In genomic region chr5:140117523-140117922, GRCh38 we compare ENCODE assay signal across 28 cellular contexts. TPM values are rescaled to one million over a fixed set of nuclear protein-coding genes. Genes with fewer than 3 reads are reported as not detected.
DNase-seq lines count a peak whose midpoint lies in the region; ATAC-seq, FAIRE-seq and TF ChIP-seq lines count a peak whose summit lies in the region.
"Had no signal": no experiment of that assay in that cellular context is flagged by ENCODE, and none has a peak within 500 bp of the region (broad histone marks: within the 10 kb centered on the region; RNA-seq: fewer than 3 reads in every experiment).

No MANE protein-coding gene starts in this region.

- no peak overlapping the region for H3K4me2 ChIP-seq in HepG2 (ENCODE audit: low read depth, low read length)
- H3K4me2 ChIP-seq in parathyroid adenoma (ENCODE audit: low read length) = peak overlapping the region; percentile 3

- no peak overlapping the region for H3K27ac ChIP-seq in HepG2 (ENCODE audit: extremely low read length, insufficient read depth, low read length)
- H3K27ac ChIP-seq in right lobe of liver = no peak overlapping the region
- no peak overlapping the region for H3K27ac ChIP-seq in parathyroid adenoma
- no peak overlapping the region for H3K27ac ChIP-seq in uterus
- H3K27ac ChIP-seq: A549, left lung, ovary, right atrium auricular region had no signal

- no peak for DNase-seq in HepG2 (ENCODE audit: low spot score)
- DNase-seq in right lobe of liver = no peak
- peak; percentile 50 for DNase-seq in OCI-M1 (lab: John Stamatoyannopoulos, UW)
- DNase-seq in central memory CD8-positive, alpha-beta T cell (ENCODE audit: low spot score in 2 of 2) = no peak
- DNase-seq in activated CD8-positive, alpha-beta memory T cell treated with anti-CD3 and anti-CD28 coated beads, Interleukin-2, amount 10 ng/mL, durations not matched to agents 7 days and 5 days = no peak
- no peak for DNase-seq in uterus
- no peak for DNase-seq in activated effector memory CD4-positive, alpha-beta T cell treated with anti-CD3 and anti-CD28 coated beads, Interleukin-2, amount 50 U/mL, for 16 hours
- DNase-seq: activated CD4-positive, alpha-beta T cell treated with anti-CD3 and anti-CD28 coated beads, Interleukin-2, amount 50 U/mL, for 1 hour; activated naive CD8-positive, alpha-beta T cell treated with anti-CD3 and anti-CD28 coated beads, Interleukin-2, amount 10 ng/mL, durations not matched to agents 7 days and 5 days; AML-193; central memory CD4-positive, alpha-beta T cell; dermis blood vessel endothelial cell; gastrocnemius medialis; hypothalamus; KBM-7; left lung; NCI-H1436; NCI-H446 treated with DMSO at 0.1 percent for 48 hours; ovary; Right ventricle myocardium superior; stimulated activated CD4-positive, alpha-beta T cell treated with anti-CD3 and anti-CD28 coated beads, Interleukin-2, amount 100 ng/mL, for 24 hours; T1000; trophoblast cell had no signal

- TF ChIP-seq EP300 in HepG2 (IDR thresholded peaks at IDR 0.05; ENCODE audit: low read depth in 2 of 2, low read length in 2 of 2) (no peak), HepG2 (CRISPR knock-in tag; IDR thresholded peaks at IDR 0.05; ENCODE audit: borderline replicate concordance) (no peak)

- peak overlapping the region; percentile 91 for H3K4me3 Mint-ChIP-seq in central memory CD8-positive, alpha-beta T cell
- no peak overlapping the region for H3K4me3 Mint-ChIP-seq in activated CD8-positive, alpha-beta memory T cell treated with anti-CD3 and anti-CD28 coated beads, Interleukin-2, amount 10 ng/mL, durations not matched to agents 7 days and 5 days

- H3K27me3 ChIP-seq in HepG2 (ENCODE audit: control insufficient read depth in 1 of 2, insufficient read depth in 2 of 2, low read length in 2 of 2) (no peaks in the 10 kb centered on the region; a peak in 1 of 5 replicates), right lobe of liver (no peaks in the 10 kb centered on the region), parathyroid adenoma (ENCODE audit: control insufficient read depth, insufficient read depth, low read length) (no peaks in the 10 kb centered on the region), uterus (no peaks in the 10 kb centered on the region)
- H3K27me3 ChIP-seq: gastrocnemius medialis, ovary, right atrium auricular region had no signal

- no peaks in the 10 kb centered on the region for H3K27me3 Mint-ChIP-seq in central memory CD8-positive, alpha-beta T cell
- peaks cover 2% of the 10 kb centered on the region for H3K27me3 Mint-ChIP-seq in activated CD8-positive, alpha-beta memory T cell treated with anti-CD3 and anti-CD28 coated beads, Interleukin-2, amount 10 ng/mL, durations not matched to agents 7 days and 5 days
- H3K27me3 Mint-ChIP-seq: activated naive CD8-positive, alpha-beta T cell treated with anti-CD3 and anti-CD28 coated beads, Interleukin-2, amount 10 ng/mL, durations not matched to agents 7 days and 5 days had no signal

- H3K4me1 Mint-ChIP-seq in central memory CD8-positive, alpha-beta T cell = peaks cover 56% of the 10 kb centered on the region
- H3K4me1 Mint-ChIP-seq in activated CD8-positive, alpha-beta memory T cell treated with anti-CD3 and anti-CD28 coated beads, Interleukin-2, amount 10 ng/mL, durations not matched to agents 7 days and 5 days = peaks cover 47% of the 10 kb centered on the region

- H3K36me3 ChIP-seq in HepG2 (replicated peaks in 1 of 2; ENCODE audit: control insufficient read depth in 1 of 2, insufficient read depth in 2 of 2, low read length in 2 of 2) (no peaks in the 10 kb centered on the region), right lobe of liver (no peaks in the 10 kb centered on the region), parathyroid adenoma (ENCODE audit: control insufficient read depth, insufficient read depth, low read length) (no peaks in the 10 kb centered on the region), uterus (no peaks in the 10 kb centered on the region)
- H3K36me3 ChIP-seq: gastrocnemius medialis, left lung, ovary, right atrium auricular region had no signal

- TF ChIP-seq RAD21 in HepG2 (CRISPR knock-in tag; IDR thresholded peaks at IDR 0.05) = no peak

- no peak overlapping the region for H3K4me3 ChIP-seq in HepG2 (replicated peaks in 1 of 3; ENCODE audit: insufficient read depth in 1 of 3, low read depth in 2 of 3, low read length in 3 of 3)
- H3K4me3 ChIP-seq in right lobe of liver = no peak overlapping the region
- no peak overlapping the region for H3K4me3 ChIP-seq in parathyroid adenoma (ENCODE audit: low read depth, low read length)
- no peak overlapping the region for H3K4me3 ChIP-seq in uterus
- H3K4me3 ChIP-seq: A549, left lung, ovary, right atrium auricular region had no signal

- no peak overlapping the region for H2AFZ ChIP-seq in HepG2 (ENCODE audit: low read length)
- H2AFZ ChIP-seq in parathyroid adenoma = no peak overlapping the region

- 87% methylated on average over 3 of the region's 3 CpGs for WGBS in HepG2 (ENCODE audit: low lambda C conversion rate)
- WGBS in right lobe of liver (ENCODE audit: insufficient coverage, low coverage, low lambda C conversion rate, missing lambda C conversion rate) = 63% methylated on average over 3 of the region's 3 CpGs

- H4K20me1 ChIP-seq in HepG2 (ENCODE audit: insufficient read depth, low read length) = peaks cover 22% of the 10 kb centered on the region

- CTCF ChIA-PET in HepG2 (lab: Yijun Ruan, JAX; ENCODE audit: low intra/inter-chr PET ratio, low total read pairs) = no interaction called here
- CTCF ChIA-PET in activated CD8-positive, alpha-beta memory T cell treated with anti-CD3 and anti-CD28 coated beads, Interleukin-2, amount 10 ng/mL, durations not matched to agents 7 days and 5 days (lab: Charles Lee) = interaction anchor here (0.9 to 12.4 kb wide), 2 partner anchors 25 to 37 kb away, joined by 3 to 130 read pairs; no protein-coding TSS in a partner anchor

- H3K27ac Mint-ChIP-seq in central memory CD8-positive, alpha-beta T cell (ENCODE audit: low read depth) = no peak overlapping the region
- H3K27ac Mint-ChIP-seq in activated CD8-positive, alpha-beta memory T cell treated with anti-CD3 and anti-CD28 coated beads, Interleukin-2, amount 10 ng/mL, durations not matched to agents 7 days and 5 days = no peak overlapping the region
- H3K27ac Mint-ChIP-seq: activated naive CD8-positive, alpha-beta T cell treated with anti-CD3 and anti-CD28 coated beads, Interleukin-2, amount 10 ng/mL, durations not matched to agents 7 days and 5 days; activated T-helper 1 cell treated with anti-CD3 and anti-CD28 coated beads, Interleukin-12 subunit alpha, Interleukin-12 subunit beta, Interleukin-2, Interleukin-4 antibody, amounts not matched to agents 30 ng/mL and 10 ng/mL and 1 ng/mL, durations not matched to agents 14 hours and 24 hours and 36 hours had no signal

- no TSS peak for BruUV-seq in HepG2 (replicated peaks; lab: Mats Ljungman, UMichigan)

- H3K9ac ChIP-seq in HepG2 (ENCODE audit: insufficient read depth, low read depth, low read length) (no peak overlapping the region), parathyroid adenoma (no peak overlapping the region)

- intact Hi-C loops in HepG2 (cut with micrococcal nuclease; ENCODE audit: unreplicated experiment) = no loop called here
- intact Hi-C loops in right lobe of liver (cut with DNase I) = no loop called here
- intact Hi-C loops in uterus (cut with DNase I; ENCODE audit: low total_unique reads) = no loop called here

- H3K4me1 ChIP-seq in HepG2 (ENCODE audit: insufficient read depth, low read length) (peaks cover 40% of the 10 kb centered on the region), right lobe of liver (peaks cover 0 to 42% (median 12%) of the 10 kb centered on the region in 4 donors), parathyroid adenoma (peaks cover 35% of the 10 kb centered on the region), uterus (peaks cover 5 to 10% of the 10 kb centered on the region in 2 donors)

- H3K36me3 Mint-ChIP-seq in central memory CD8-positive, alpha-beta T cell (ENCODE audit: insufficient read depth) = peaks cover 8% of the 10 kb centered on the region
- peaks cover 7% of the 10 kb centered on the region for H3K36me3 Mint-ChIP-seq in activated CD8-positive, alpha-beta memory T cell treated with anti-CD3 and anti-CD28 coated beads, Interleukin-2, amount 10 ng/mL, durations not matched to agents 7 days and 5 days

- TF ChIP-seq POLR2A in HepG2 (IDR thresholded peaks at IDR 0.05; ENCODE audit: insufficient read depth in 1 of 2, low read depth in 2 of 2, low read length in 2 of 2) (no peak), right lobe of liver (IDR thresholded peaks at IDR 0.05) (no peak), uterus (IDR thresholded peaks at IDR 0.05) (no peak)

- no peaks in the 10 kb centered on the region for H3K9me3 Mint-ChIP-seq in central memory CD8-positive, alpha-beta T cell
- H3K9me3 Mint-ChIP-seq in activated CD8-positive, alpha-beta memory T cell treated with anti-CD3 and anti-CD28 coated beads, Interleukin-2, amount 10 ng/mL, durations not matched to agents 7 days and 5 days (ENCODE audit: low read depth) = no peaks in the 10 kb centered on the region
- H3K9me3 Mint-ChIP-seq: activated naive CD8-positive, alpha-beta T cell treated with anti-CD3 and anti-CD28 coated beads, Interleukin-2, amount 10 ng/mL, durations not matched to agents 7 days and 5 days; activated T-helper 1 cell treated with anti-CD3 and anti-CD28 coated beads, Interleukin-12 subunit alpha, Interleukin-12 subunit beta, Interleukin-2, Interleukin-4 antibody, amounts not matched to agents 30 ng/mL and 10 ng/mL and 1 ng/mL, durations not matched to agents 14 hours and 24 hours and 36 hours had no signal

- ATAC-seq in HepG2 = no peak
- no peak for ATAC-seq in right lobe of liver
- ATAC-seq in central memory CD8-positive, alpha-beta T cell (replicated peaks; ENCODE audit: extremely low read depth, poor library complexity, severe bottlenecking) = no peak
- ATAC-seq in activated CD8-positive, alpha-beta memory T cell treated with anti-CD3 and anti-CD28 coated beads, Interleukin-2, amount 10 ng/mL, durations not matched to agents 7 days and 5 days = no peak
- ATAC-seq: A549, gastrocnemius medialis, left lung had no signal

- no peaks in the 10 kb centered on the region for H3K9me3 ChIP-seq in HepG2 (ENCODE audit: low read length)
- H3K9me3 ChIP-seq in right lobe of liver = no peaks in the 10 kb centered on the region
- no peaks in the 10 kb centered on the region for H3K9me3 ChIP-seq in parathyroid adenoma (ENCODE audit: control insufficient read depth, low read length)
- H3K9me3 ChIP-seq in uterus = no peaks in the 10 kb centered on the region
- H3K9me3 ChIP-seq: A549, gastrocnemius medialis, left lung, ovary, right atrium auricular region had no signal

- in situ Hi-C loops in HepG2 (cut with HindIII; ENCODE audit: extremely low pct_ligation_motif_present, low pct_unique_long_range_greater_than_20kb) = no loop called here

- H3K79me2 ChIP-seq in HepG2 (ENCODE audit: insufficient read depth, low read length) (peaks cover 58% of the 10 kb centered on the region), parathyroid adenoma (peaks cover 33% of the 10 kb centered on the region)

- no peak for FAIRE-seq in HepG2 (lab: Jason Lieb, UNC)
- FAIRE-seq: A549, astrocyte had no signal

- POLR2A ChIA-PET in HepG2 (lab: Yijun Ruan, JAX) = interaction anchor here (1.0 kb wide), 1 partner anchor 10 kb away, joined by 7 read pairs; no protein-coding TSS in a partner anchor

- TF ChIP-seq CTCF in HepG2 (CRISPR knock-in tag; IDR thresholded peaks at IDR 0.05) = no peak
- TF ChIP-seq CTCF in right lobe of liver (IDR thresholded peaks at IDR 0.05) = no peak
- TF ChIP-seq CTCF in parathyroid adenoma (IDR thresholded peaks at IDR 0.05) = no peak
- TF ChIP-seq CTCF in uterus (IDR thresholded peaks at IDR 0.05) = no peak

RNA-seq across cellular contexts. Expression of gene PURA, which starts 3.6 kb away (rescaled TPM):
- 5.0 and 6.8 TPM in 2 replicates for total RNA-seq in HepG2 (2016; rRNA removed; fragmentation: Illumina TruSeq; extraction: Trizol)
- total RNA-seq in HepG2 (2016; cell fraction: cytosol; rRNA removed; fragmentation: Illumina TruSeq; extraction: Trizol; ENCODE audit: low read depth) = 0.30 and 0.97 TPM in 2 replicates
- 4.7 and 5.6 TPM in 2 replicates for total RNA-seq in HepG2 (2016; cell fraction: insoluble cytoplasmic fraction; rRNA removed; fragmentation: Illumina TruSeq; extraction: Trizol)
- total RNA-seq in HepG2 (2016; cell fraction: membrane; rRNA removed; fragmentation: Illumina TruSeq; extraction: Trizol) = 2.4 and 2.5 TPM in 2 replicates
- 12.4 and 12.9 TPM in 2 replicates for total RNA-seq in HepG2 (2016; cell fraction: nucleus; rRNA removed; fragmentation: Illumina TruSeq; extraction: Trizol)
- polyA plus RNA-seq in HepG2 (2011; rRNA removed) = 1.9 and 2.0 TPM in 2 replicates
- 1.0 and 1.4 TPM in 2 replicates for polyA plus RNA-seq in HepG2 (2011; cell fraction: cytosol; rRNA removed)
- polyA plus RNA-seq in HepG2 (2011; cell fraction: nucleus; rRNA removed) = 2.3 and 2.9 TPM in 2 replicates
- polyA plus RNA-seq in HepG2 (2012) = 4.9 and 5.4 TPM in 2 replicates
- polyA plus RNA-seq in HepG2 (2016; cell fraction: cytosol; fragmentation: Illumina TruSeq; extraction: Trizol; ENCODE audit: low read depth) = 0.85 and 1.1 TPM in 2 replicates
- 5.5 and 6.1 TPM in 2 replicates for polyA plus RNA-seq in HepG2 (2016; cell fraction: insoluble cytoplasmic fraction; fragmentation: Illumina TruSeq; extraction: Trizol; ENCODE audit: low read depth)
- polyA plus RNA-seq in HepG2 (2016; cell fraction: membrane; fragmentation: Illumina TruSeq; extraction: Trizol; ENCODE audit: low read depth) = 1.4 and 1.9 TPM in 2 replicates
- polyA plus RNA-seq in HepG2 (2016; cell fraction: nucleus; fragmentation: Illumina TruSeq; extraction: Trizol; ENCODE audit: insufficient read depth, low read depth) = 6.2 and 7.4 TPM in 2 replicates
- polyA minus RNA-seq in HepG2 (2011; rRNA and poly(A)+ RNA removed; ENCODE audit: low replicate concordance) = 2.9 and 3.8 TPM in 2 replicates
- polyA minus RNA-seq in HepG2 (2011; cell fraction: cytosol; rRNA and poly(A)+ RNA removed) = 5.7 and 6.0 TPM in 2 replicates
- polyA minus RNA-seq in HepG2 (2011; cell fraction: nucleus; rRNA and poly(A)+ RNA removed) = 26.4 and 31.0 TPM in 2 replicates
- total RNA-seq in right lobe of liver = 10 to 100 TPM in 4 of 6 experiments, 1 to 10 TPM in 2; 8.7 to 14.1 (median 12.1) TPM
- total RNA-seq in activated CD8-positive, alpha-beta memory T cell treated with anti-CD3 and anti-CD28 coated beads, Interleukin-2, amount 10 ng/mL, durations not matched to agents 7 days and 5 days = 10 to 100 TPM; 12.3 to 15.4 TPM
- total RNA-seq in uterus = 10 to 100 TPM; 16.1 to 48.9 (median 22.2) TPM

RNA-seq across cellular contexts. Expression of gene IGIP, which starts 8.2 kb away (rescaled TPM):
- total RNA-seq in HepG2 (2016; rRNA removed; fragmentation: Illumina TruSeq; extraction: Trizol) (2.1 and 2.4 TPM in 2 replicates), right lobe of liver (1 to 10 TPM; 4.4 to 7.1 (median 6.5) TPM), uterus (10 to 100 TPM; 17.8 to 33.5 (median 31.2) TPM)
- 0.09 and 0.10 TPM in 2 replicates for total RNA-seq in HepG2 (2016; cell fraction: cytosol; rRNA removed; fragmentation: Illumina TruSeq; extraction: Trizol; ENCODE audit: low read depth)
- total RNA-seq in HepG2 (2016; cell fraction: insoluble cytoplasmic fraction; rRNA removed; fragmentation: Illumina TruSeq; extraction: Trizol) = 1.8 and 2.2 TPM in 2 replicates
- 0.34 and 0.59 TPM in 2 replicates for total RNA-seq in HepG2 (2016; cell fraction: membrane; rRNA removed; fragmentation: Illumina TruSeq; extraction: Trizol)
- total RNA-seq in HepG2 (2016; cell fraction: nucleus; rRNA removed; fragmentation: Illumina TruSeq; extraction: Trizol) = 8.3 and 8.9 TPM in 2 replicates
- 1.4 and 1.7 TPM in 2 replicates for polyA plus RNA-seq in HepG2 (2011; rRNA removed)
- polyA plus RNA-seq in HepG2 (2011; cell fraction: cytosol; rRNA removed) = 0.51 and 0.97 TPM in 2 replicates
- polyA plus RNA-seq in HepG2 (2011; cell fraction: nucleus; rRNA removed) = 3.2 and 4.1 TPM in 2 replicates
- 3.6 TPM in 2 replicates for polyA plus RNA-seq in HepG2 (2012)
- 0.14 TPM in 1 of 2 replicates, not detected in the other for polyA plus RNA-seq in HepG2 (2016; cell fraction: cytosol; fragmentation: Illumina TruSeq; extraction: Trizol; ENCODE audit: low read depth)
- 1.4 and 1.5 TPM in 2 replicates for polyA plus RNA-seq in HepG2 (2016; cell fraction: insoluble cytoplasmic fraction; fragmentation: Illumina TruSeq; extraction: Trizol; ENCODE audit: low read depth)
- polyA plus RNA-seq in HepG2 (2016; cell fraction: membrane; fragmentation: Illumina TruSeq; extraction: Trizol; ENCODE audit: low read depth) = 0.10 and 0.17 TPM in 2 replicates
- polyA plus RNA-seq in HepG2 (2016; cell fraction: nucleus; fragmentation: Illumina TruSeq; extraction: Trizol; ENCODE audit: insufficient read depth, low read depth) = 4.7 and 5.2 TPM in 2 replicates
- polyA minus RNA-seq in HepG2 (2011; rRNA and poly(A)+ RNA removed; ENCODE audit: low replicate concordance) = 1.4 and 1.8 TPM in 2 replicates
- 1.4 and 1.7 TPM in 2 replicates for polyA minus RNA-seq in HepG2 (2011; cell fraction: cytosol; rRNA and poly(A)+ RNA removed)
- polyA minus RNA-seq in HepG2 (2011; cell fraction: nucleus; rRNA and poly(A)+ RNA removed) = 11.8 and 12.3 TPM in 2 replicates
- 1 to 10 TPM; 2.9 to 3.4 TPM for total RNA-seq in activated CD8-positive, alpha-beta memory T cell treated with anti-CD3 and anti-CD28 coated beads, Interleukin-2, amount 10 ng/mL, durations not matched to agents 7 days and 5 days

RNA-seq across cellular contexts. Expression of gene CYSTM1, which starts 57.5 kb away (rescaled TPM):
- total RNA-seq in HepG2 (2016; rRNA removed; fragmentation: Illumina TruSeq; extraction: Trizol) = 40.0 and 52.7 TPM in 2 replicates
- total RNA-seq in HepG2 (2016; cell fraction: cytosol; rRNA removed; fragmentation: Illumina TruSeq; extraction: Trizol; ENCODE audit: low read depth) = 16.3 and 21.9 TPM in 2 replicates
- 37.6 and 58.4 TPM in 2 replicates for total RNA-seq in HepG2 (2016; cell fraction: insoluble cytoplasmic fraction; rRNA removed; fragmentation: Illumina TruSeq; extraction: Trizol)
- 15.0 and 21.9 TPM in 2 replicates for total RNA-seq in HepG2 (2016; cell fraction: membrane; rRNA removed; fragmentation: Illumina TruSeq; extraction: Trizol)
- total RNA-seq in HepG2 (2016; cell fraction: nucleus; rRNA removed; fragmentation: Illumina TruSeq; extraction: Trizol) = 17.2 and 20.7 TPM in 2 replicates
- polyA plus RNA-seq in HepG2 (2011; rRNA removed) = 73.4 and 85.0 TPM in 2 replicates
- 80.7 and 95.8 TPM in 2 replicates for polyA plus RNA-seq in HepG2 (2011; cell fraction: cytosol; rRNA removed)
- 17.5 and 23.1 TPM in 2 replicates for polyA plus RNA-seq in HepG2 (2011; cell fraction: nucleus; rRNA removed)
- 32.8 and 35.3 TPM in 2 replicates for polyA plus RNA-seq in HepG2 (2012)
- polyA plus RNA-seq in HepG2 (2016; cell fraction: cytosol; fragmentation: Illumina TruSeq; extraction: Trizol; ENCODE audit: low read depth) = 23.1 and 29.4 TPM in 2 replicates
- 83.1 and 90.8 TPM in 2 replicates for polyA plus RNA-seq in HepG2 (2016; cell fraction: insoluble cytoplasmic fraction; fragmentation: Illumina TruSeq; extraction: Trizol; ENCODE audit: low read depth)
- 20.1 and 22.6 TPM in 2 replicates for polyA plus RNA-seq in HepG2 (2016; cell fraction: membrane; fragmentation: Illumina TruSeq; extraction: Trizol; ENCODE audit: low read depth)
- 32.0 and 35.2 TPM in 2 replicates for polyA plus RNA-seq in HepG2 (2016; cell fraction: nucleus; fragmentation: Illumina TruSeq; extraction: Trizol; ENCODE audit: insufficient read depth, low read depth)
- polyA minus RNA-seq in HepG2 (2011; rRNA and poly(A)+ RNA removed; ENCODE audit: low replicate concordance) = 67.0 and 122 TPM in 2 replicates
- 18.4 and 25.9 TPM in 2 replicates for polyA minus RNA-seq in HepG2 (2011; cell fraction: cytosol; rRNA and poly(A)+ RNA removed)
- 12.2 and 14.5 TPM in 2 replicates for polyA minus RNA-seq in HepG2 (2011; cell fraction: nucleus; rRNA and poly(A)+ RNA removed)
- 10 to 100 TPM; 15.5 to 78.0 (median 29.8) TPM for total RNA-seq in right lobe of liver
- 10 to 100 TPM; 16.8 to 23.0 TPM for total RNA-seq in activated CD8-positive, alpha-beta memory T cell treated with anti-CD3 and anti-CD28 coated beads, Interleukin-2, amount 10 ng/mL, durations not matched to agents 7 days and 5 days
- 10 to 100 TPM in 3 of 4 donors, 1 to 10 TPM in 1; 4.4 to 76.8 (median 45.3) TPM for total RNA-seq in uterus
